ENCODE assay signal across 1 cellular context in the genomic region with DNA sequence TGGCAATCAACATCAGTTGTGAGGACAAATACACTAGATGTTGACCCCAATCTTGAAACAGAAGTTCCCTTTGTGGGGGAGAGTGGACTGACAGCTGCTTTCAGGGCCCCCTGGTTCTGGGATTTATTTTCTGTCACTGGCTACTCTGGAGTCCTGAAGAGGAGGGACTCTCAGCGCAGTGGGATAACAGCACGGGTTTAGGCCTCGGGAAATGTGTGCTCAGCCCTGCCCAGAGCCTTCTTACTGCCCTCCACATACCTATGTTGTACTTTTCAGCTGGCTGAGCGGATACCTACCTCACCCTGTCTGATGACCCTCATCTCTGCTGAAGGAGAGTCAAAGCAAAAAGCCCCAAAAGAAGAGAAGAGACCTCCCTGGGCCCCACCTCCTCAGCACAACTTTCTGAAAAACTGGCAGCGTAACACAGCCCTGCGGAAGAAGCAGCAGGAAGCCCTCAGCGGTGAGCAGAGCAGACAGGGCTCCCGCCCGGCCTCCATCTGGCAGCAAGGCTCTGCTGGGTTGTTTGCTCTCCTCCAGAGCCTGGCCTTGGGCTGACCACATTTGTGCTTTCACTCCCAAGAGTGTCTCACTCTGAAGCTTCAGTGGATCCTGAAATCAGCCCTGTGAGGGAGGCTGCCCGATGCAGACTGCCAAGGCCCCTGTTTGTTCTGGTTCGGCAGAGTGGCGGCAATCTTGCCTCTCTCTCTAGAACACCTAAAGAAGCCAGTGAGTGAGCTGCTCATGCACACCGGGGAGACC.
TF ChIP-seq lines count a peak whose summit lies in the region.

No MANE protein-coding gene starts in this region.

TF ChIP-seq in HepG2, 621 proteins besides CTCF, POLR2A, EP300 and RAD21 (continued from another document):
- 0 out of 2 replicates have a peak, but pooled peaks have one; percentile 29 for TF ChIP-seq ZSCAN5A (CRISPR knock-in tag; IDR thresholded peaks at IDR 0.05; ENCODE audit: borderline replicate concordance)
- TF ChIP-seq FOXA1 (IDR thresholded peaks at IDR 0.05) = no peak
- TF ChIP-seq FOXA1 (CRISPR knock-in tag; IDR thresholded peaks at IDR 0.05) = peak; percentile 63
- peak; percentile 62; the same call in 1 of the 2 replicates for TF ChIP-seq ZNF770 (CRISPR knock-in tag; IDR thresholded peaks at IDR 0.05)
- TF ChIP-seq SP4 (CRISPR knock-in tag; IDR thresholded peaks at IDR 0.05) = peak; percentile 19; the same call in 1 of the 2 replicates
- peak; percentile 33; the same call in 1 of the 2 replicates for TF ChIP-seq POLR2G (IDR thresholded peaks at IDR 0.05; ENCODE audit: low read depth, low read length)
- TF ChIP-seq NFKB2 (CRISPR knock-in tag; IDR thresholded peaks at IDR 0.05; ENCODE audit: borderline replicate concordance) = 0 out of 2 replicates have a peak, but pooled peaks have one; percentile 16
- TF ChIP-seq ZNF263 (CRISPR knock-in tag; IDR thresholded peaks at IDR 0.05) = 0 out of 2 replicates have a peak, but pooled peaks have one; percentile 29
- peak; percentile 14; the same call in 1 of the 2 replicates for TF ChIP-seq ISL2 (CRISPR knock-in tag; IDR thresholded peaks at IDR 0.05)
- peak; percentile 92 for TF ChIP-seq ZNF331 (CRISPR knock-in tag; IDR thresholded peaks at IDR 0.05)
- TF ChIP-seq PAXIP1 (CRISPR knock-in tag; conservative IDR thresholded peaks at IDR 0.05) = 0 out of 2 replicates have a peak, but pooled peaks have one; percentile 11
- TF ChIP-seq ZNF253 (CRISPR knock-in tag; IDR thresholded peaks at IDR 0.05; ENCODE audit: borderline replicate concordance) = 0 out of 2 replicates have a peak, but pooled peaks have one; percentile 13
- peak; percentile 26; the same call in 1 of the 2 replicates for TF ChIP-seq ZNF350 (CRISPR knock-in tag; IDR thresholded peaks at IDR 0.05; ENCODE audit: borderline replicate concordance, low read depth)
- no peak for TF ChIP-seq SP2 (CRISPR knock-in tag; IDR thresholded peaks at IDR 0.05)
- peak; percentile 37; the same call in 1 of the 2 replicates for TF ChIP-seq SALL1 (CRISPR knock-in tag; IDR thresholded peaks at IDR 0.05)
- peak; percentile 72 for TF ChIP-seq UBTF (CRISPR knock-in tag; IDR thresholded peaks at IDR 0.05)
- TF ChIP-seq AKAP8 (CRISPR knock-in tag; IDR thresholded peaks at IDR 0.05) = peak; percentile 27; the same call in 1 of the 2 replicates
- peak; percentile 28; the same call in 1 of the 2 replicates for TF ChIP-seq RXRA (CRISPR knock-in tag; IDR thresholded peaks at IDR 0.05)
- peak; percentile 60; the same call in 1 of the 2 replicates for TF ChIP-seq ZNF768 (CRISPR knock-in tag; IDR thresholded peaks at IDR 0.05)
